ENCODE assay signal across 1 cellular context in genomic region chr5:149937610-149938009, GRCh38.
TF ChIP-seq lines count a peak whose summit lies in the region.

No MANE protein-coding gene starts in this region.

TF ChIP-seq in HepG2, 621 proteins besides CTCF, POLR2A, EP300 and RAD21 (continued from another document):
- no peak for TF ChIP-seq ZNF275 (CRISPR knock-in tag; IDR thresholded peaks at IDR 0.05; ENCODE audit: borderline replicate concordance)
- TF ChIP-seq MTA1 (CRISPR knock-in tag; IDR thresholded peaks at IDR 0.05; ENCODE audit: borderline replicate concordance) = no peak
- no peak for TF ChIP-seq DNMT3B (CRISPR knock-in tag; conservative IDR thresholded peaks at IDR 0.05)
- no peak for TF ChIP-seq CEBPB (IDR thresholded peaks at IDR 0.05; ENCODE audit: borderline replicate concordance, low read depth, low read length)
- TF ChIP-seq NCOA1 (CRISPR knock-in tag; IDR thresholded peaks at IDR 0.05) = no peak
- TF ChIP-seq EEA1 (CRISPR knock-in tag; IDR thresholded peaks at IDR 0.05; ENCODE audit: borderline replicate concordance) = no peak
- no peak for TF ChIP-seq TFE3 (CRISPR knock-in tag; IDR thresholded peaks at IDR 0.05)
TF ChIP-seq in HepG2: peak in this region for 0.
